ENCODE assay signal across 1 cellular context in the genomic region with DNA sequence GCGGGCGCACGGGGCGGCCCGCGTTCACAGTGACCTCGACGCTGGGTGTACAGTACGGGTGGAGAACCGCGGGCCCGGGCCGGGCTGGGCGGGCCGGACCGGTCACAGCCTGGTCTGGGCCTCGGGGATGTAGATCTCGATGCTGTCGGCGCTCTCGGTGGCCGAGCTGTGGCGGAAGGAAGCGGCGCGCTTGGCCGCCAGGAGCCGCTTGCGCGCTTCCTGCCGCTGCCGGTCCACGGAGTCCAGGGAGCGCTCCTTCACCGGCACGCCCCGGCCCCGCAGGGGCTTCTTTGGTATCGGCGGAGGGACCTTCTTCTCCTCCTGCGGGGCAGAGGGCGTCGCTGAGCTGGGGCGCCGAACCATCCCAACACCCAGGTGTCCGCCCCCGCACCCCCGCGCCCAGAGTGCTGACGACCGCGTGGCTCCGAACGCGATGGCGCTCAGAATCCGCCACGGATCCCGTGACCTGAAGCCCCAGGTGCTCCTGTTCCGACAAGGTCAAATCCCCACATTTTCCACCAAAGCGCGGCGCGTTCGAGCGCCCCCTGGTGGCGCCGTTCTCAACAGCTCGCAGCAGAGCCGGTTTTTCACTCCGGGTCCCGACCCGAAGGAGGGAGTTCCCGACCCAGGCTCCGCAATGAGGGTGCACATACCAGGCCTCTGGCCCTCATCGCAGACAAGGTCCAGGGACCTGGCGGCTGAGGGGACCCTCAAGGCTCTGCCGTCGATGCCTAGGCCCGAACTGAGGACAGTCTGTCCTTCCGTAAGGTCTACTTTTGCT.
TF ChIP-seq lines count a peak whose summit lies in the region.

No MANE protein-coding gene starts in this region.

TF ChIP-seq in HEK293, 187 proteins besides CTCF, POLR2A, EP300 and RAD21 (continued from another document and continues in another):
- TF ChIP-seq, protein P1, sequence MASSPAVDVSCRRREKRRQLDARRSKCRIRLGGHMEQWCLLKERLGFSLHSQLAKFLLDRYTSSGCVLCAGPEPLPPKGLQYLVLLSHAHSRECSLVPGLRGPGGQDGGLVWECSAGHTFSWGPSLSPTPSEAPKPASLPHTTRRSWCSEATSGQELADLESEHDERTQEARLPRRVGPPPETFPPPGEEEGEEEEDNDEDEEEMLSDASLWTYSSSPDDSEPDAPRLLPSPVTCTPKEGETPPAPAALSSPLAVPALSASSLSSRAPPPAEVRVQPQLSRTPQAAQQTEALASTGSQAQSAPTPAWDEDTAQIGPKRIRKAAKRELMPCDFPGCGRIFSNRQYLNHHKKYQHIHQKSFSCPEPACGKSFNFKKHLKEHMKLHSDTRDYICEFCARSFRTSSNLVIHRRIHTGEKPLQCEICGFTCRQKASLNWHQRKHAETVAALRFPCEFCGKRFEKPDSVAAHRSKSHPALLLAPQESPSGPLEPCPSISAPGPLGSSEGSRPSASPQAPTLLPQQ (tag by site-specific recombination; IDR thresholded peaks at IDR 0.05) = 0 out of 2 replicates have a peak, but pooled peaks have one; percentile 37
- no peak for TF ChIP-seq ZBTB49 (tag by site-specific recombination; IDR thresholded peaks at IDR 0.05; ENCODE audit: low read depth)
- TF ChIP-seq ZSCAN18 (tag by site-specific recombination; IDR thresholded peaks at IDR 0.05) = no peak
- TF ChIP-seq GFI1B (tag by site-specific recombination; IDR thresholded peaks at IDR 0.05) = no peak
- TF ChIP-seq ZNF747 (tag by site-specific recombination; IDR thresholded peaks at IDR 0.05) = no peak
- TF ChIP-seq, protein P2, sequence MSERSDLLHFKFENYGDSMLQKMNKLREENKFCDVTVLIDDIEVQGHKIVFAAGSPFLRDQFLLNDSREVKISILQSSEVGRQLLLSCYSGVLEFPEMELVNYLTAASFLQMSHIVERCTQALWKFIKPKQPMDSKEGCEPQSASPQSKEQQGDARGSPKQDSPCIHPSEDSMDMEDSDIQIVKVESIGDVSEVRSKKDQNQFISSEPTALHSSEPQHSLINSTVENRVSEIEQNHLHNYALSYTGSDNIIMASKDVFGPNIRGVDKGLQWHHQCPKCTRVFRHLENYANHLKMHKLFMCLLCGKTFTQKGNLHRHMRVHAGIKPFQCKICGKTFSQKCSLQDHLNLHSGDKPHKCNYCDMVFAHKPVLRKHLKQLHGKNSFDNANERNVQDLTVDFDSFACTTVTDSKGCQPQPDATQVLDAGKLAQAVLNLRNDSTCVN (tag by site-specific recombination; optimal IDR thresholded peaks at IDR 0.05) = peak; percentile 36
- no peak for TF ChIP-seq ZNF707 (tag by site-specific recombination; IDR thresholded peaks at IDR 0.05)
- TF ChIP-seq ZNF623 (tag by site-specific recombination; IDR thresholded peaks at IDR 0.05) = no peak
- TF ChIP-seq ZSCAN5A (tag by site-specific recombination; IDR thresholded peaks at IDR 0.05) = no peak
- 0 out of 2 replicates have a peak, but pooled peaks have one; percentile 36 for TF ChIP-seq ZNF24 (tag by site-specific recombination; IDR thresholded peaks at IDR 0.05)
- TF ChIP-seq ZNF843 (tag by site-specific recombination; IDR thresholded peaks at IDR 0.05) = peak; percentile 58; the same call in 1 of the 2 replicates
- TF ChIP-seq ZNF701 (tag by site-specific recombination; IDR thresholded peaks at IDR 0.05) = peak; percentile 74; the same call in 1 of the 2 replicates
- no peak for TF ChIP-seq ZNF704 (tag by site-specific recombination; IDR thresholded peaks at IDR 0.05)
- TF ChIP-seq ZNF654 (tag by site-specific recombination; IDR thresholded peaks at IDR 0.05; ENCODE audit: low read depth) = peak; percentile 14
- no peak for TF ChIP-seq ZNF530 (tag by site-specific recombination; IDR thresholded peaks at IDR 0.05; ENCODE audit: low read depth)
- peak; percentile 54 for TF ChIP-seq SP7 (tag by site-specific recombination; IDR thresholded peaks at IDR 0.05)
- TF ChIP-seq ZNF426 (tag by site-specific recombination; IDR thresholded peaks at IDR 0.05) = no peak
- no peak for TF ChIP-seq GLI2 (tag by site-specific recombination; IDR thresholded peaks at IDR 0.05; ENCODE audit: borderline replicate concordance, low read depth)
- TF ChIP-seq KLF8 (tag by site-specific recombination; IDR thresholded peaks at IDR 0.05) = peak; percentile 26; the same call in 1 of the 2 replicates
- no peak for TF ChIP-seq ZIC2 (tag by site-specific recombination; IDR thresholded peaks at IDR 0.05)
- no peak for TF ChIP-seq YY2 (tag by site-specific recombination; IDR thresholded peaks at IDR 0.05)
- peak; percentile 74; the same call in 1 of the 2 replicates for TF ChIP-seq ZNF600 (tag by site-specific recombination; IDR thresholded peaks at IDR 0.05)
- TF ChIP-seq ZEB2 (tag by site-specific recombination; IDR thresholded peaks at IDR 0.05) = peak; percentile 81
- no peak for TF ChIP-seq ZNF670 (tag by site-specific recombination; IDR thresholded peaks at IDR 0.05; ENCODE audit: low read depth)
- no peak for TF ChIP-seq ZNF138 (tag by site-specific recombination; IDR thresholded peaks at IDR 0.05; ENCODE audit: borderline replicate concordance)
- TF ChIP-seq ZNF76 (tag by site-specific recombination; IDR thresholded peaks at IDR 0.05; ENCODE audit: borderline replicate concordance, low read depth) = peak; percentile 29; the same call in 1 of the 2 replicates
- peak; percentile 82; the same call in 1 of the 2 replicates for TF ChIP-seq ZNF501 (tag by site-specific recombination; IDR thresholded peaks at IDR 0.05)
- no peak for TF ChIP-seq TCF7L2 (IDR thresholded peaks at IDR 0.05; ENCODE audit: borderline replicate concordance, low read depth, low read length)
- TF ChIP-seq MZF1 (tag by site-specific recombination; IDR thresholded peaks at IDR 0.05; ENCODE audit: borderline replicate concordance) = peak; percentile 94
- TF ChIP-seq ZNF404 (tag by site-specific recombination; IDR thresholded peaks at IDR 0.05) = no peak
- no peak for TF ChIP-seq ZNF837 (tag by site-specific recombination; IDR thresholded peaks at IDR 0.05)
- no peak for TF ChIP-seq ZNF302 (tag by site-specific recombination; IDR thresholded peaks at IDR 0.05; ENCODE audit: low read depth)
- no peak for TF ChIP-seq ZNF514 (tag by site-specific recombination; IDR thresholded peaks at IDR 0.05)
- TF ChIP-seq, protein P3, sequence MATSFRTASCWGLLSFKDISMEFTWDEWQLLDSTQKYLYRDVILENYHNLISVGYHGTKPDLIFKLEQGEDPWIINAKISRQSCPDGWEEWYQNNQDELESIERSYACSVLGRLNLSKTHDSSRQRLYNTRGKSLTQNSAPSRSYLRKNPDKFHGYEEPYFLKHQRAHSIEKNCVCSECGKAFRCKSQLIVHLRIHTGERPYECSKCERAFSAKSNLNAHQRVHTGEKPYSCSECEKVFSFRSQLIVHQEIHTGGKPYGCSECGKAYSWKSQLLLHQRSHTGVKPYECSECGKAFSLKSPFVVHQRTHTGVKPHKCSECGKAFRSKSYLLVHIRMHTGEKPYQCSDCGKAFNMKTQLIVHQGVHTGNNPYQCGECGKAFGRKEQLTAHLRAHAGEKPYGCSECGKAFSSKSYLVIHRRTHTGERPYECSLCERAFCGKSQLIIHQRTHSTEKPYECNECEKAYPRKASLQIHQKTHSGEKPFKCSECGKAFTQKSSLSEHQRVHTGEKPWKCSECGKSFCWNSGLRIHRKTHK (tag by site-specific recombination; IDR thresholded peaks at IDR 0.05) = no peak
- TF ChIP-seq ZNF112 (tag by site-specific recombination; IDR thresholded peaks at IDR 0.05) = no peak
- TF ChIP-seq, protein P4, sequence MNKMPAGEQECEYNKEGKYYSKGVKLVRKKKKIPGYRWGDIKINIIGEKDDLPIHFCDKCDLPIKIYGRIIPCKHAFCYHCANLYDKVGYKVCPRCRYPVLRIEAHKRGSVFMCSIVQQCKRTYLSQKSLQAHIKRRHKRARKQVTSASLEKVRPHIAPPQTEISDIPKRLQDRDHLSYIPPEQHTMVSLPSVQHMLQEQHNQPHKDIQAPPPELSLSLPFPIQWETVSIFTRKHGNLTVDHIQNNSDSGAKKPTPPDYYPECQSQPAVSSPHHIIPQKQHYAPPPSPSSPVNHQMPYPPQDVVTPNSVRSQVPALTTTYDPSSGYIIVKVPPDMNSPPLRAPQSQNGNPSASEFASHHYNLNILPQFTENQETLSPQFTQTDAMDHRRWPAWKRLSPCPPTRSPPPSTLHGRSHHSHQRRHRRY (tag by site-specific recombination; IDR thresholded peaks at IDR 0.05) = no peak
- no peak for TF ChIP-seq EGR2 (tag by site-specific recombination; IDR thresholded peaks at IDR 0.05; ENCODE audit: low read depth)
- no peak for TF ChIP-seq ZNF785 (tag by site-specific recombination; IDR thresholded peaks at IDR 0.05)
- TF ChIP-seq ZNF677 (tag by site-specific recombination; IDR thresholded peaks at IDR 0.05) = no peak
- no peak for TF ChIP-seq ZNF169 (tag by site-specific recombination; IDR thresholded peaks at IDR 0.05)
- TF ChIP-seq, protein P5, sequence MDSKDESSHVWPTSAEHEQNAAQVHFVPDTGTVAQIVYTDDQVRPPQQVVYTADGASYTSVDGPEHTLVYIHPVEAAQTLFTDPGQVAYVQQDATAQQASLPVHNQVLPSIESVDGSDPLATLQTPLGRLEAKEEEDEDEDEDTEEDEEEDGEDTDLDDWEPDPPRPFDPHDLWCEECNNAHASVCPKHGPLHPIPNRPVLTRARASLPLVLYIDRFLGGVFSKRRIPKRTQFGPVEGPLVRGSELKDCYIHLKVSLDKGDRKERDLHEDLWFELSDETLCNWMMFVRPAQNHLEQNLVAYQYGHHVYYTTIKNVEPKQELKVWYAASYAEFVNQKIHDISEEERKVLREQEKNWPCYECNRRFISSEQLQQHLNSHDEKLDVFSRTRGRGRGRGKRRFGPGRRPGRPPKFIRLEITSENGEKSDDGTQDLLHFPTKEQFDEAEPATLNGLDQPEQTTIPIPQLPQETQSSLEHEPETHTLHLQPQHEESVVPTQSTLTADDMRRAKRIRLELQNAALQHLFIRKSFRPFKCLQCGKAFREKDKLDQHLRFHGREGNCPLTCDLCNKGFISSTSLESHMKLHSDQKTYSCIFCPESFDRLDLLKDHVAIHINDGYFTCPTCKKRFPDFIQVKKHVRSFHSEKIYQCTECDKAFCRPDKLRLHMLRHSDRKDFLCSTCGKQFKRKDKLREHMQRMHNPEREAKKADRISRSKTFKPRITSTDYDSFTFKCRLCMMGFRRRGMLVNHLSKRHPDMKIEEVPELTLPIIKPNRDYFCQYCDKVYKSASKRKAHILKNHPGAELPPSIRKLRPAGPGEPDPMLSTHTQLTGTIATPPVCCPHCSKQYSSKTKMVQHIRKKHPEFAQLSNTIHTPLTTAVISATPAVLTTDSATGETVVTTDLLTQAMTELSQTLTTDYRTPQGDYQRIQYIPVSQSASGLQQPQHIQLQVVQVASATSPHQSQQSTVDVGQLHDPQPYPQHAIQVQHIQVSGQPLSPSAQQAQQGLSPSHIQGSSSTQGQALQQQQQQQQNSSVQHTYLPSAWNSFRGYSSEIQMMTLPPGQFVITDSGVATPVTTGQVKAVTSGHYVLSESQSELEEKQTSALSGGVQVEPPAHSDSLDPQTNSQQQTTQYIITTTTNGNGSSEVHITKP (tag by site-specific recombination; IDR thresholded peaks at IDR 0.05) = peak; percentile 71
- TF ChIP-seq, protein P6, sequence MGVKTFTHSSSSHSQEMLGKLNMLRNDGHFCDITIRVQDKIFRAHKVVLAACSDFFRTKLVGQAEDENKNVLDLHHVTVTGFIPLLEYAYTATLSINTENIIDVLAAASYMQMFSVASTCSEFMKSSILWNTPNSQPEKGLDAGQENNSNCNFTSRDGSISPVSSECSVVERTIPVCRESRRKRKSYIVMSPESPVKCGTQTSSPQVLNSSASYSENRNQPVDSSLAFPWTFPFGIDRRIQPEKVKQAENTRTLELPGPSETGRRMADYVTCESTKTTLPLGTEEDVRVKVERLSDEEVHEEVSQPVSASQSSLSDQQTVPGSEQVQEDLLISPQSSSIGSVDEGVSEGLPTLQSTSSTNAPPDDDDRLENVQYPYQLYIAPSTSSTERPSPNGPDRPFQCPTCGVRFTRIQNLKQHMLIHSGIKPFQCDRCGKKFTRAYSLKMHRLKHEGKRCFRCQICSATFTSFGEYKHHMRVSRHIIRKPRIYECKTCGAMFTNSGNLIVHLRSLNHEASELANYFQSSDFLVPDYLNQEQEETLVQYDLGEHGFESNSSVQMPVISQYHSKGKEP (tag by site-specific recombination; IDR thresholded peaks at IDR 0.05) = no peak
